In genomic region chrX:8748855-8749254, GRCh38 we compare ENCODE assay signal across 8 cellular contexts. TPM values are rescaled to one million over a fixed set of nuclear protein-coding genes. Genes with fewer than 3 reads are reported as not detected.
DNase-seq lines count a peak whose midpoint lies in the region; ATAC-seq and TF ChIP-seq lines count a peak whose summit lies in the region.

No MANE protein-coding gene starts in this region.

- TF ChIP-seq CTCF in heart left ventricle (IDR thresholded peaks at IDR 0.05): peak in 10 of 12 donors; percentile 28 to 57 (median 44)
- TF ChIP-seq CTCF in astrocyte of the cerebellum (IDR thresholded peaks at IDR 0.05; ENCODE audit: low read depth, low read length, missing control alignments): peak; percentile 66
- peak; percentile 20 to 29 for TF ChIP-seq CTCF in left lung (IDR thresholded peaks at IDR 0.05)

- ATAC-seq in heart left ventricle (peak in 1 of 4 donors; percentile 57), left lung (peak; percentile 80), aorta (ENCODE audit: low FRiP score) (no peak), GM18873 (IDR thresholded peaks at IDR 0.05; ENCODE audit: low FRiP score, unreplicated experiment) (no peak), GM21390 (IDR thresholded peaks at IDR 0.05; ENCODE audit: unreplicated experiment) (no peak)

- DNase-seq in heart left ventricle (no peak), cardiac septum (ENCODE audit: low spot score) (no peak), astrocyte of the cerebellum (ENCODE audit: low read depth) (no peak), left lung (no peak), aorta (no peak)
- DNase-seq in Jurkat, Clone E6-1 (ENCODE audit: low read depth, low spot score): peak; percentile 15

- intact Hi-C loops in heart left ventricle (cut with DNase I): loop anchor here in 3 of 10 donors (2.0 to 10.0 kb wide), 5 partner anchors 63 to 1366 kb away; partner anchors contain the start of gene VCX2 (in 1 of the 3)
- intact Hi-C loops in cardiac septum (cut with DNase I): loop anchor here (10.0 kb wide), 1 partner anchor 66 kb away; no protein-coding TSS in a partner anchor
- intact Hi-C loops in left lung (cut with DNase I): no loop called here
- intact Hi-C loops in aorta (cut with DNase I): loop anchor here in 1 of 2 donors (5.0 kb wide), 3 partner anchors 68 to 1368 kb away; no protein-coding TSS in a partner anchor

- H3K27ac ChIP-seq in heart left ventricle (no peak overlapping the region), left lung (no peak overlapping the region), aorta (ENCODE audit: low read depth in 1 of 2, low read length in 2 of 2) (no peak overlapping the region)

- H3K36me3 ChIP-seq in heart left ventricle (no peaks in the 10 kb centered on the region), left lung (no peaks in the 10 kb centered on the region), aorta (ENCODE audit: control insufficient read depth in 1 of 2, insufficient read depth in 2 of 2, low read length in 1 of 2) (no peaks in the 10 kb centered on the region)

- H3K9me3 ChIP-seq in heart left ventricle (no peaks in the 10 kb centered on the region), left lung (no peaks in the 10 kb centered on the region), aorta (ENCODE audit: control insufficient read depth, low read length) (no peaks in the 10 kb centered on the region)

- no peak overlapping the region for H3K4me3 ChIP-seq in heart left ventricle
- no peak overlapping the region for H3K4me3 ChIP-seq in Jurkat, Clone E6-1 (ENCODE audit: low read length)
- no peak overlapping the region for H3K4me3 ChIP-seq in astrocyte of the cerebellum (ENCODE audit: low read depth, low read length)
- no peak overlapping the region for H3K4me3 ChIP-seq in left lung
- H3K4me3 ChIP-seq in aorta (ENCODE audit: low read length in 2 of 2): no peak overlapping the region

- H3K4me1 ChIP-seq in heart left ventricle (no peaks in the 10 kb centered on the region), left lung (no peaks in the 10 kb centered on the region), aorta (ENCODE audit: control insufficient read depth in 1 of 2, insufficient read depth in 2 of 2, low read length in 2 of 2) (no peaks in the 10 kb centered on the region)

- WGBS in heart left ventricle, 4 donors: 5 to 8% (median 6%) methylated on average over 6 of the region's 6 CpGs
- WGBS in aorta, 2 donors: 7 to 10% methylated on average over 6 of the region's 6 CpGs

- TF ChIP-seq POLR2A in heart left ventricle (IDR thresholded peaks at IDR 0.05): no peak

- in situ Hi-C loops in astrocyte of the cerebellum (cut with HindIII; ENCODE audit: low sequenced_read_pairs): no loop called here

- H3K27me3 ChIP-seq in heart left ventricle (no peaks in the 10 kb centered on the region), left lung (no peaks in the 10 kb centered on the region), aorta (ENCODE audit: control insufficient read depth in 1 of 2, insufficient read depth in 2 of 2, low read length in 1 of 2) (no peaks in the 10 kb centered on the region)

RNA-seq across cellular contexts. Expression of gene ANOS1, which starts 16.9 kb away (rescaled TPM):
- total RNA-seq in heart left ventricle: 1 to 10 TPM; 2.5 to 9.5 (median 5.7) TPM
- 1 to 10 TPM in 1 of 2 donors, under 1 TPM in 1; 0.76 to 1.3 TPM for polyA plus RNA-seq in heart left ventricle
- 4.2 TPM for total RNA-seq in cardiac septum
- polyA plus RNA-seq in Jurkat, Clone E6-1 (2012; ENCODE audit: insufficient read depth, insufficient read length): not detected
- total RNA-seq in left lung: 10 to 100 TPM; 38.0 to 85.9 TPM
- 10 to 100 TPM in 1 of 2 donors, 1 to 10 TPM in 1; 2.3 to 12.1 TPM for total RNA-seq in aorta
- polyA plus RNA-seq in aorta: 1 to 10 TPM; 3.5 to 3.8 TPM

RNA-seq across cellular contexts. Expression of gene FAM9A, which starts 52.3 kb away (rescaled TPM):
- not detected for total RNA-seq in heart left ventricle
- polyA plus RNA-seq in heart left ventricle: not detected
- not detected for total RNA-seq in cardiac septum
- polyA plus RNA-seq in Jurkat, Clone E6-1 (2012; ENCODE audit: insufficient read depth, insufficient read length): not detected
- total RNA-seq in left lung: not detected
- total RNA-seq in aorta: not detected
- polyA plus RNA-seq in aorta: not detected
